Comparison of ENCODE assay signal across 8 cellular contexts in the genomic region with DNA sequence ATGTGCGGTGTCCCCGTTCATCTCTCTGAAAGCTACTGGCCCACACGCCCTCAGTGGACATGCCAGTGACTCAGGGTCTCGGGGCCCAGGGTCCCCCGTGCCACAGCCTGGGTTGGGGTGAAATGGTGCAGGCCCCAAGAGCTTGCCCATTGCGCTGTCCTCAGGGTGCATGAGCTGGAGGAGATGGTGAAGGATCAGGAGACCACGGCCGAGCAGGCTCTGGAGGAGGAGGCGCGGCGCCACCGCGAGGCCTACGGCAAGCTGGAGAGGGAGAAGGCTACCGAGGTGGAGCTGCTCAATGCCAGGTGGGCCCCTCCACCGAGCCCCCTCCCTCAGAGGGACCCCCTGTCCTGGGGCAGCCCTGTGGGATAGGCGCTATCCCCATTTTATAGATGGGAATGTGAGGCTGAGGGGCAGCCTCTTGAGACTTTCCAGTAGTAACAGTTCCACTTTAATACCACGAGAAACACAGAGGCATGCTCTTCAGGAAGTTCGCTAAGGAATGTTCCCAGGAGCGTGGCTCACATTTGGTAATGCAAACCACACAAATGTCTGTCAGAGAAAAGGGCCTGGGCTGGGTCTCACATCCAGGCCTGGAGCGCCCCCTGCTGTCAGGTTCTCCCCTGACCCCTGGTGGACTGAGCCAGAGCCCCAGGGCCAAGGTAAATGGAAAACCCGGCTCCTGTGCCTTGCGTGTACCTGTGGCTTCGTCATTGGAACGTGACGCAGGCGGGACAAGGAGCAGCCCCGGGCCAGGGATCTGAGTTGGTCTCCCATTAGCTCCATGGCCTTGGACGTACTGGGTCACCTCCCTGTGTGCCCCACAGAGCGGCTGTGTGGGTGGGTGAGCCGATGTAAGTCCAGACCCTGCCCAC.
DNase-seq lines count a peak whose midpoint lies in the region; ATAC-seq lines count a peak whose summit lies in the region.

No MANE protein-coding gene starts in this region.

- no peak overlapping the region for H3K27ac Mint-ChIP-seq in activated T-helper 2 cell treated with anti-CD3 and anti-CD28 coated beads, Interferon-gamma antibody, Interleukin-2, Interleukin-4, amounts not matched to agents 10 μg/mL and 5 μg/mL and 100 μg/mL, durations not matched to agents 14 hours and 24 hours and 36 hours

- H3K4me3 Mint-ChIP-seq in activated T-helper 2 cell treated with anti-CD3 and anti-CD28 coated beads, Interferon-gamma antibody, Interleukin-2, Interleukin-4, amounts not matched to agents 10 μg/mL and 5 μg/mL and 100 μg/mL, durations not matched to agents 14 hours and 24 hours and 36 hours (ENCODE audit: low read depth), result no peak overlapping the region

- H3K9me3 Mint-ChIP-seq in activated T-helper 2 cell treated with anti-CD3 and anti-CD28 coated beads, Interferon-gamma antibody, Interleukin-2, Interleukin-4, amounts not matched to agents 10 μg/mL and 5 μg/mL and 100 μg/mL, durations not matched to agents 14 hours and 24 hours and 36 hours, result no peaks in the 10 kb centered on the region

- DNase-seq in EL (peak; percentile 91), HUDEP-2 (lab: John Stamatoyannopoulos, UW; ENCODE audit: unreplicated experiment in 76 of 76) (peak in 68 of 76 experiments; percentile 5 to 87 (median 66)), SIG-M5 (lab: John Stamatoyannopoulos, UW) (peak; percentile 20), fibroblast of the conjunctiva (ENCODE audit: low read depth) (peak; percentile 67), nucleus accumbens (lab: John Stamatoyannopoulos, UW) (peak in 53 of 56 donors; percentile 17 to 91 (median 66)), substantia nigra (lab: John Stamatoyannopoulos, UW) (peak in 45 of 49 donors; percentile 24 to 93 (median 69))
- peak; percentile 66 for DNase-seq in activated T-helper 2 cell treated with anti-CD3 and anti-CD28 coated beads, Interferon-gamma antibody, Interleukin-2, Interleukin-4, amounts not matched to agents 10 μg/mL and 5 μg/mL and 100 μg/mL, durations not matched to agents 14 hours and 24 hours and 36 hours (ENCODE audit: low spot score)

- H3K27ac ChIP-seq in substantia nigra (ENCODE audit: low read depth, low read length, poor library complexity, severe bottlenecking), result peak overlapping the region; percentile 17

- H3K36me3 Mint-ChIP-seq in activated T-helper 2 cell treated with anti-CD3 and anti-CD28 coated beads, Interferon-gamma antibody, Interleukin-2, Interleukin-4, amounts not matched to agents 10 μg/mL and 5 μg/mL and 100 μg/mL, durations not matched to agents 14 hours and 24 hours and 36 hours (ENCODE audit: low read depth), result peaks cover 28% of the 10 kb centered on the region

- intact Hi-C loops in activated T-helper 2 cell treated with anti-CD3 and anti-CD28 coated beads, Interferon-gamma antibody, Interleukin-2, Interleukin-4, amounts not matched to agents 10 μg/mL and 5 μg/mL and 100 μg/mL, durations not matched to agents 14 hours and 24 hours and 36 hours (cut with micrococcal nuclease), result loop anchor here (1.0 to 5.0 kb wide), 3 partner anchors 38 to 138 kb away; no protein-coding TSS in a partner anchor

- H3K4me1 Mint-ChIP-seq in activated T-helper 2 cell treated with anti-CD3 and anti-CD28 coated beads, Interferon-gamma antibody, Interleukin-2, Interleukin-4, amounts not matched to agents 10 μg/mL and 5 μg/mL and 100 μg/mL, durations not matched to agents 14 hours and 24 hours and 36 hours (ENCODE audit: low read depth), result peaks cover 1% of the 10 kb centered on the region

- no peak for ATAC-seq in HG03354 (IDR thresholded peaks at IDR 0.05; ENCODE audit: poor library complexity, severe bottlenecking, unreplicated experiment)

- no peaks in the 10 kb centered on the region for H3K27me3 Mint-ChIP-seq in activated T-helper 2 cell treated with anti-CD3 and anti-CD28 coated beads, Interferon-gamma antibody, Interleukin-2, Interleukin-4, amounts not matched to agents 10 μg/mL and 5 μg/mL and 100 μg/mL, durations not matched to agents 14 hours and 24 hours and 36 hours (ENCODE audit: low read depth)

Comparison
In these comparisons a context has a peak if more than half of its experiments do, and no peak if none do; other contexts are left out.
1. DNase-seq: peak in every context shown above with its lines; median percentile 91 in EL; 69 in substantia nigra; 67 in fibroblast of the conjunctiva; 66 in activated T-helper 2 cell treated with anti-CD3 and anti-CD28 coated beads, Interferon-gamma antibody, Interleukin-2, Interleukin-4, amounts not matched to agents 10 μg/mL and 5 μg/mL and 100 μg/mL, durations not matched to agents 14 hours and 24 hours and 36 hours; 66 in nucleus accumbens; 66 in HUDEP-2; 20 in SIG-M5.